In the genomic region with DNA sequence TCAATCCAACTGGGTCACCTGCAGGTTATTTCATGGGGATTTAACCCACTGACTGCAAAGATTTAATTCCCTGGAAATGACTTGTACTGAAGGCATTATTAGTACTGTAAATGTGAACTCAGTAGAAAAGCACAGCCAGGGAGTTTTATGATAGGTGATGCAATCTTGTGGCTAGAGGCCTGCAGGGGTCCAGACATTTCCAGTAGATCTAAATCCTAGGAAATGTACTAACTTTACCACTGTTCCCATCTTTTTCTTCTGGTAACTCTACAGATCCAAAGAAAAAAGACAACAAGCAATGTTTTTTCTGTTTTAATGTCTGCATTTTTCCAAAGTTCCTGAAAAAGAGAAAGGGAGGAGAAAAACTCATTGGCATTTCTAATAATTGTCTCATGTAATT, we compare ENCODE assay signal across 15 cellular contexts.
DNase-seq lines count a peak whose midpoint lies in the region; ATAC-seq and TF ChIP-seq lines count a peak whose summit lies in the region.
"Had no signal": no experiment of that assay in that cellular context is flagged by ENCODE, and none has a peak within 500 bp of the region (broad histone marks: within the 10 kb centered on the region; RNA-seq: fewer than 3 reads in every experiment).

No MANE protein-coding gene starts in this region.

- H3K4me3 ChIP-seq in astrocyte of the cerebellum (ENCODE audit: low read depth, low read length) = no peak overlapping the region
- H3K4me3 ChIP-seq: right lobe of liver had no signal

- TF ChIP-seq CTCF in astrocyte of the cerebellum (IDR thresholded peaks at IDR 0.05; ENCODE audit: low read depth, low read length, missing control alignments) (no peak), GM13976 (IDR thresholded peaks at IDR 0.05; ENCODE audit: borderline replicate concordance, control extremely low read depth, extremely low read depth, insufficient read depth, missing control alignments) (no peak)

- peak; percentile 54 for DNase-seq in EL
- peak; percentile 32 for DNase-seq in KBM-7
- DNase-seq in astrocyte of the cerebellum (ENCODE audit: low read depth) = peak; percentile 80
- peak; percentile 58 for DNase-seq in myocyte (ENCODE audit: low read depth)
- no peak for DNase-seq in DMS 273 (lab: John Stamatoyannopoulos, UW; ENCODE audit: unreplicated experiment)
- DNase-seq in GM13976 (ENCODE audit: low spot score) = no peak
- DNase-seq: activated naive CD4-positive, alpha-beta T cell treated with anti-CD3 and anti-CD28 coated beads for 36 hours; DND-41; hypothalamus; MM.1S; natural killer cell; NCI-H510A; right lobe of liver had no signal

- ATAC-seq in HG02678 (IDR thresholded peaks at IDR 0.05; ENCODE audit: unreplicated experiment) (no peak), GM21381 (IDR thresholded peaks at IDR 0.05; ENCODE audit: unreplicated experiment) (no peak)
- ATAC-seq: natural killer cell, right lobe of liver had no signal

- in situ Hi-C loops in KBM-7 (cut with MboI; ENCODE audit: low pct_unique_long_range_greater_than_20kb, low sequenced_read_pairs) (no loop called here), astrocyte of the cerebellum (cut with HindIII; ENCODE audit: low sequenced_read_pairs) (no loop called here), GM13976 (cut with MboI; ENCODE audit: low sequenced_read_pairs, unreplicated experiment) (no loop called here)

Comparison
In these comparisons a context has a peak if more than half of its experiments do, and no peak if none do; other contexts are left out.
1. DNase-seq: peak in EL (single experiment), KBM-7 (single experiment), astrocyte of the cerebellum (single experiment) and myocyte (single experiment); none in DMS 273 (single experiment) and GM13976 (single experiment).